In genomic region chr10:86943316-86944030, GRCh38 we compare ENCODE assay signal across 14 cellular contexts. TPM values are rescaled to one million over a fixed set of nuclear protein-coding genes. Genes with fewer than 3 reads are reported as not detected.
"Had no signal": no experiment of that assay in that cellular context is flagged by ENCODE, and none has a peak within 500 bp of the region (broad histone marks: within the 10 kb centered on the region; RNA-seq: fewer than 3 reads in every experiment).

No MANE protein-coding gene starts in this region.

- H3K4me1 ChIP-seq: prostate gland had no signal

- H3K4me3 Mint-ChIP-seq: activated naive CD8-positive, alpha-beta T cell treated with anti-CD3 and anti-CD28 coated beads for 36 hours; mesothelial cell of epicardium; naive B cell; stimulated activated naive CD8-positive, alpha-beta T cell treated with anti-CD3 and anti-CD28 coated beads, Interleukin-15, amount 100 ng/mL, for 72 hours had no signal

- ATAC-seq: left lung; stimulated activated naive CD8-positive, alpha-beta T cell treated with anti-CD3 and anti-CD28 coated beads, Interleukin-15, amount 100 ng/mL, for 72 hours had no signal

- H3K27ac Mint-ChIP-seq: activated naive CD8-positive, alpha-beta T cell treated with anti-CD3 and anti-CD28 coated beads for 36 hours; mesothelial cell of epicardium; naive B cell; stimulated activated naive CD8-positive, alpha-beta T cell treated with anti-CD3 and anti-CD28 coated beads, Interleukin-15, amount 100 ng/mL, for 72 hours had no signal

- H3K9me3 Mint-ChIP-seq: activated naive CD8-positive, alpha-beta T cell treated with anti-CD3 and anti-CD28 coated beads for 36 hours; naive B cell; stimulated activated naive CD8-positive, alpha-beta T cell treated with anti-CD3 and anti-CD28 coated beads, Interleukin-15, amount 100 ng/mL, for 72 hours had no signal

- H3K27me3 ChIP-seq: breast epithelium, tibial artery had no signal

- H3K36me3 Mint-ChIP-seq: activated naive CD8-positive, alpha-beta T cell treated with anti-CD3 and anti-CD28 coated beads for 36 hours; naive B cell had no signal

- H3K4me3 ChIP-seq: left lung, prostate gland had no signal

- H3K27ac ChIP-seq: breast epithelium, foreskin keratinocyte, left lung, prostate gland had no signal

- H3K36me3 ChIP-seq: breast epithelium, prostate gland had no signal

- H3K9me3 ChIP-seq: breast epithelium, left lung, prostate gland, tibial artery had no signal

- H3K27me3 Mint-ChIP-seq: activated naive CD8-positive, alpha-beta T cell treated with anti-CD3 and anti-CD28 coated beads for 36 hours; stimulated activated naive CD8-positive, alpha-beta T cell treated with anti-CD3 and anti-CD28 coated beads, Interleukin-15, amount 100 ng/mL, for 72 hours had no signal

- DNase-seq: activated CD4-positive, alpha-beta T cell treated with anti-CD3 and anti-CD28 coated beads for 48 hours; activated naive CD8-positive, alpha-beta T cell treated with anti-CD3 and anti-CD28 coated beads for 36 hours; anterior cingulate cortex; naive B cell; stimulated activated CD4-positive, alpha-beta T cell treated with anti-CD3 and anti-CD28 coated beads, Interleukin-4, amount 100 ng/mL, for 24 hours; stimulated activated naive CD8-positive, alpha-beta T cell treated with anti-CD3 and anti-CD28 coated beads, Interleukin-15, amount 100 ng/mL, for 72 hours; T-helper 9 cell had no signal

RNA-seq across cellular contexts. Expression of gene MMRN2, which starts 13.9 kb away (rescaled TPM):
- total RNA-seq: activated CD8-positive, alpha-beta memory T cell treated with anti-CD3 and anti-CD28 coated beads for 36 hours; activated naive CD8-positive, alpha-beta T cell treated with anti-CD3 and anti-CD28 coated beads for 36 hours had no signal

RNA-seq across cellular contexts. Expression of gene SNCG, which starts 14.9 kb away (rescaled TPM):
- total RNA-seq: activated CD8-positive, alpha-beta memory T cell treated with anti-CD3 and anti-CD28 coated beads for 36 hours; activated naive CD8-positive, alpha-beta T cell treated with anti-CD3 and anti-CD28 coated beads for 36 hours had no signal

RNA-seq across cellular contexts. Expression of gene ADIRF, which starts 24.8 kb away (rescaled TPM):
- total RNA-seq: activated CD8-positive, alpha-beta memory T cell treated with anti-CD3 and anti-CD28 coated beads for 36 hours; activated naive CD8-positive, alpha-beta T cell treated with anti-CD3 and anti-CD28 coated beads for 36 hours; mesothelial cell of epicardium had no signal
